In genomic region chr7:100893910-100894763, GRCh38 we compare ENCODE assay signal across 1 cellular context.
TF ChIP-seq lines count a peak whose summit lies in the region.

No MANE protein-coding gene starts in this region.

TF ChIP-seq in A549, 52 proteins besides CTCF, POLR2A, EP300 and RAD21:
- TF ChIP-seq KDM1A (IDR thresholded peaks at IDR 0.05; ENCODE audit: low read depth) (no peak), PBX3 (IDR thresholded peaks at IDR 0.05) (no peak), FOSB (CRISPR knock-in tag; IDR thresholded peaks at IDR 0.05) (no peak), KDM5A (IDR thresholded peaks at IDR 0.05) (no peak), CBX8 (IDR thresholded peaks at IDR 0.05) (no peak), SMC3 (IDR thresholded peaks at IDR 0.05) (no peak), HOXA7 (CRISPR knock-in tag; IDR thresholded peaks at IDR 0.05) (no peak), HEYL (CRISPR knock-in tag; IDR thresholded peaks at IDR 0.05) (no peak), MYC (IDR thresholded peaks at IDR 0.05; ENCODE audit: borderline replicate concordance, low read length) (no peak), MAZ (IDR thresholded peaks at IDR 0.05; ENCODE audit: borderline replicate concordance, low read depth, low read length) (no peak), RCOR1 (IDR thresholded peaks at IDR 0.05; ENCODE audit: low read depth, low read length) (no peak), FOXS1 (CRISPR knock-in tag; IDR thresholded peaks at IDR 0.05) (no peak)
TF ChIP-seq in A549: peak in this region for 0.
